ENCODE assay signal across 15 cellular contexts in genomic region chr5:132267166-132267739, GRCh38. TPM values are rescaled to one million over a fixed set of nuclear protein-coding genes. Genes with fewer than 3 reads are reported as not detected.
DNase-seq lines count a peak whose midpoint lies in the region; ATAC-seq and TF ChIP-seq lines count a peak whose summit lies in the region.
"Had no signal": no experiment of that assay in that cellular context is flagged by ENCODE, and none has a peak within 500 bp of the region (broad histone marks: within the 10 kb centered on the region; RNA-seq: fewer than 3 reads in every experiment).

No MANE protein-coding gene starts in this region.

- H4K91ac ChIP-seq in IMR-90 (ENCODE audit: insufficient read depth, low read depth, low read length), result no peak overlapping the region

- H3K36me3 Mint-ChIP-seq in activated naive CD8-positive, alpha-beta T cell treated with anti-CD3 and anti-CD28 coated beads for 36 hours, result no peaks in the 10 kb centered on the region
- H3K36me3 Mint-ChIP-seq: activated naive CD8-positive, alpha-beta T cell had no signal

- H3K27me3 ChIP-seq in IMR-90 (ENCODE audit: control insufficient read depth, insufficient read depth, low read length) (no peaks in the 10 kb centered on the region), gastroesophageal sphincter (no peaks in the 10 kb centered on the region), stomach (no peaks in the 10 kb centered on the region)
- H3K27me3 ChIP-seq: heart left ventricle had no signal

- in situ Hi-C loops in IMR-90 (cut with MboI; ENCODE audit: low sequenced_read_pairs), result no loop called here

- CTCF ChIA-PET in IMR-90 (lab: Yijun Ruan, JAX), result interaction anchor here (0.6 kb wide), 1 partner anchor 51 kb away, joined by 5 read pairs; no protein-coding TSS in a partner anchor

- no peak overlapping the region for H2AK9ac ChIP-seq in IMR-90 (replicated peaks; ENCODE audit: low read depth, low read length, poor library complexity)

- H3K4ac ChIP-seq in IMR-90 (ENCODE audit: low read depth, low read length), result no peak overlapping the region; the same call in 1 of the 2 replicates

- peak overlapping the region; percentile 11 for H2AFZ ChIP-seq in IMR-90 (replicated peaks; ENCODE audit: low read length, poor library complexity)
- H2AFZ ChIP-seq: PC-9 had no signal

- no peak overlapping the region for H4K8ac ChIP-seq in IMR-90 (ENCODE audit: low read depth in 2 of 2, low read length in 2 of 2)

- no peak overlapping the region for H3K23ac ChIP-seq in IMR-90 (ENCODE audit: low read depth, low read length)

- ATAC-seq in IMR-90 (ENCODE audit: low read depth), result no peak
- ATAC-seq in gastroesophageal sphincter, result no peak
- ATAC-seq in HG03097 (IDR thresholded peaks at IDR 0.05; ENCODE audit: low FRiP score, unreplicated experiment), result no peak
- ATAC-seq: heart left ventricle had no signal

- H4K20me1 ChIP-seq in IMR-90 (ENCODE audit: insufficient read depth, low read length), result peaks cover 12% of the 10 kb centered on the region

- no TSS peak for BruUV-seq in IMR-90 (replicated peaks; lab: Mats Ljungman, UMichigan)

- intact Hi-C loops in IMR-90 (cut with micrococcal nuclease) (no loop called here), stomach (cut with DNase I; ENCODE audit: low total_unique reads) (no loop called here)

- H2BK15ac ChIP-seq in IMR-90 (ENCODE audit: low read depth, low read length), result 0 out of 3 replicates have a peak overlapping the region, but pooled peaks have one; percentile 20

- no peak overlapping the region for H3K14ac ChIP-seq in IMR-90 (replicated peaks; ENCODE audit: low read depth, low read length)

- H3K4me3 ChIP-seq in IMR-90 (ENCODE audit: insufficient read depth, low read depth, low read length) (no peak overlapping the region), gastroesophageal sphincter (no peak overlapping the region), stomach (no peak overlapping the region)
- H3K4me3 ChIP-seq: BLaER1 treated with 17β-estradiol and CSF1 and Interleukin-3, amounts not matched to agents 10 nM and 100 nM; heart left ventricle; PC-9 had no signal

- no peak for TF ChIP-seq RAD21 in IMR-90 (IDR thresholded peaks at IDR 0.05; ENCODE audit: low read length)

- no peaks in the 10 kb centered on the region for H3K9me3 Mint-ChIP-seq in activated naive CD8-positive, alpha-beta T cell treated with anti-CD3 and anti-CD28 coated beads for 36 hours

- TF ChIP-seq POLR2A in IMR-90 (IDR thresholded peaks at IDR 0.05; ENCODE audit: low read depth, low read length) (no peak), gastroesophageal sphincter (IDR thresholded peaks at IDR 0.05) (no peak), stomach (IDR thresholded peaks at IDR 0.05) (no peak)

- H3K9ac ChIP-seq in IMR-90 (ENCODE audit: low read depth, low read length), result no peak overlapping the region
- H3K9ac ChIP-seq: BLaER1 treated with 17β-estradiol and CSF1 and Interleukin-3, amounts not matched to agents 10 nM and 100 nM had no signal

- no peak overlapping the region for H3K56ac ChIP-seq in IMR-90 (ENCODE audit: extremely low read depth, insufficient read depth, low read length)

- no peak overlapping the region for H3K4me3 Mint-ChIP-seq in activated naive CD8-positive, alpha-beta T cell treated with anti-CD3 and anti-CD28 coated beads for 36 hours
- H3K4me3 Mint-ChIP-seq: activated naive CD8-positive, alpha-beta T cell had no signal

- no peak overlapping the region for H4K5ac ChIP-seq in IMR-90 (ENCODE audit: low read depth, low read length)

- H3K27me3 Mint-ChIP-seq in activated naive CD8-positive, alpha-beta T cell treated with anti-CD3 and anti-CD28 coated beads for 36 hours, result no peaks in the 10 kb centered on the region
- H3K27me3 Mint-ChIP-seq: activated naive CD8-positive, alpha-beta T cell had no signal

- H3K27ac ChIP-seq in IMR-90 (ENCODE audit: insufficient read depth, low read length) (no peak overlapping the region), gastroesophageal sphincter (peak overlapping the region in 3 of 4 donors; percentile 98 to 99 (median 98)), stomach (peak overlapping the region in 3 of 5 donors; percentile 22 to 97 (median 95))
- H3K27ac ChIP-seq: BLaER1 treated with 17β-estradiol and CSF1 and Interleukin-3, amounts not matched to agents 10 nM and 100 nM; VCaP had no signal

- no peak overlapping the region; the same call in 1 of the 2 replicates for H2BK120ac ChIP-seq in IMR-90 (ENCODE audit: low read depth, low read length)

- TF ChIP-seq CTCF in IMR-90 (conservative IDR thresholded peaks at IDR 0.05; ENCODE audit: low read depth, low read length) (no peak), gastroesophageal sphincter (IDR thresholded peaks at IDR 0.05) (no peak), stomach (IDR thresholded peaks at IDR 0.05) (no peak)

- H2BK20ac ChIP-seq in IMR-90 (ENCODE audit: low read depth, low read length), result no peak overlapping the region

- H2BK5ac ChIP-seq in IMR-90 (ENCODE audit: low read depth, low read length, poor library complexity, severe bottlenecking), result peak overlapping the region; percentile 15

- H3K36me3 ChIP-seq in IMR-90 (ENCODE audit: control insufficient read depth, insufficient read depth, low read length) (peaks cover 66% of the 10 kb centered on the region), gastroesophageal sphincter (peaks cover 0 to 77% of the 10 kb centered on the region in 2 donors), stomach (peaks cover 4 to 54% (median 24%) of the 10 kb centered on the region in 4 donors)
- H3K36me3 ChIP-seq: BLaER1 treated with 17β-estradiol and CSF1 and Interleukin-3, amounts not matched to agents 10 nM and 100 nM had no signal

- H3K9me3 ChIP-seq in IMR-90 (ENCODE audit: control insufficient read depth, insufficient read depth, low read length) (no peaks in the 10 kb centered on the region), gastroesophageal sphincter (no peaks in the 10 kb centered on the region), stomach (no peaks in the 10 kb centered on the region)
- H3K9me3 ChIP-seq: BLaER1 treated with 17β-estradiol and CSF1 and Interleukin-3, amounts not matched to agents 10 nM and 100 nM; heart left ventricle had no signal

- DNase-seq in IMR-90 (no peak), stomach (no peak), GOT3 (lab: John Stamatoyannopoulos, UW) (no peak), germinal center (ENCODE audit: low spot score) (no peak)
- no peak for DNase-seq in activated naive CD8-positive, alpha-beta T cell treated with anti-CD3 and anti-CD28 coated beads for 36 hours
- DNase-seq: DMS79, NCI-H2029 treated with DMSO at 0.1 percent for 48 hours, NCI-H510A treated with DMSO at 0.1 percent for 48 hours, PC-9 had no signal

- no peak for TF ChIP-seq EP300 in gastroesophageal sphincter (IDR thresholded peaks at IDR 0.05)
- no peak for TF ChIP-seq EP300 in stomach (IDR thresholded peaks at IDR 0.05)

- dilution Hi-C loops in IMR-90 (cut with HindIII; ENCODE audit: low sequenced_read_pairs, unreplicated experiment), result no loop called here

- peaks cover 57% of the 10 kb centered on the region for H3K4me1 ChIP-seq in IMR-90 (ENCODE audit: control insufficient read depth, insufficient read depth, low read length)
- peaks cover 0 to 89% (median 51%) of the 10 kb centered on the region in 3 donors for H3K4me1 ChIP-seq in gastroesophageal sphincter
- peaks cover 9 to 66% (median 37%) of the 10 kb centered on the region in 4 donors for H3K4me1 ChIP-seq in stomach

- peaks cover 21 to 78% of the 10 kb centered on the region in 2 experiments for H3K79me1 ChIP-seq in IMR-90 (ENCODE audit: low read depth in 1 of 2, low read length in 2 of 2)

- no peak overlapping the region for H3K18ac ChIP-seq in IMR-90 (ENCODE audit: low read depth, low read length)

- H3K9me1 ChIP-seq in IMR-90 (ENCODE audit: insufficient read depth, low read length), result peaks cover 74% of the 10 kb centered on the region

- H3K4me2 ChIP-seq in IMR-90 (ENCODE audit: low read depth, low read length), result no peak overlapping the region
- H3K4me2 ChIP-seq: BLaER1 treated with 17β-estradiol and CSF1 and Interleukin-3, amounts not matched to agents 10 nM and 100 nM had no signal

- peak overlapping the region; percentile 58 for H2AK5ac ChIP-seq in IMR-90 (ENCODE audit: low read depth, low read length)

- peaks cover 30% of the 10 kb centered on the region for H3K4me1 Mint-ChIP-seq in activated naive CD8-positive, alpha-beta T cell treated with anti-CD3 and anti-CD28 coated beads for 36 hours

- H3K27ac Mint-ChIP-seq in activated naive CD8-positive, alpha-beta T cell treated with anti-CD3 and anti-CD28 coated beads for 36 hours, result peak overlapping the region; percentile 46
- H3K27ac Mint-ChIP-seq: activated naive CD8-positive, alpha-beta T cell had no signal

- POLR2A ChIA-PET in IMR-90 (lab: Charles Lee; ENCODE audit: unreplicated experiment), result no interaction called here

TF ChIP-seq in IMR-90, 13 proteins besides CTCF, POLR2A, EP300 and RAD21 (continues in another document):
- TF ChIP-seq SMC3 (IDR thresholded peaks at IDR 0.05; ENCODE audit: low read depth, low read length), result no peak

RNA-seq across cellular contexts. Expression of gene PDLIM4, which starts 9.8 kb away (rescaled TPM):
- total RNA-seq in IMR-90 (2012; rRNA removed) (61.1 and 97.5 TPM in 2 replicates), gastroesophageal sphincter (100 to 1,000 TPM in 1 of 4 donors, 10 to 100 TPM in 3; 75.0 to 200 (median 92.7) TPM), stomach (10 to 100 TPM in 4 of 5 donors, not detected in 1; 13.9 to 37.8 (median 25.4) TPM)
- polyA plus RNA-seq in IMR-90 (2012; rRNA removed) (214 and 225 TPM in 2 replicates), stomach (10 to 100 TPM; 11.2 to 52.4 (median 16.1) TPM)
- 62.0 and 132 TPM in 2 replicates for polyA plus RNA-seq in IMR-90 (2012; cell fraction: cytosol; rRNA removed)
- polyA plus RNA-seq in IMR-90 (2012; cell fraction: nucleus; rRNA removed; ENCODE audit: low replicate concordance), result 199 and 416 TPM in 2 replicates
- under 1 TPM in 1 of 2 experiments, not detected in 1; 0.31 TPM for total RNA-seq in activated naive CD8-positive, alpha-beta T cell treated with anti-CD3 and anti-CD28 coated beads for 36 hours

RNA-seq across cellular contexts. Expression of gene SLC22A4, which starts 26.9 kb away (rescaled TPM):
- 2.8 and 3.2 TPM in 2 replicates for total RNA-seq in IMR-90 (2012; rRNA removed)
- 2.5 and 2.6 TPM in 2 replicates for polyA plus RNA-seq in IMR-90 (2012; rRNA removed)
- 1.2 and 2.1 TPM in 2 replicates for polyA plus RNA-seq in IMR-90 (2012; cell fraction: cytosol; rRNA removed)
- polyA plus RNA-seq in IMR-90 (2012; cell fraction: nucleus; rRNA removed; ENCODE audit: low replicate concordance), result 7.0 and 12.7 TPM in 2 replicates
- 1 to 10 TPM in 1 of 2 experiments, under 1 TPM in 1; 0.95 to 1.3 TPM for total RNA-seq in activated naive CD8-positive, alpha-beta T cell treated with anti-CD3 and anti-CD28 coated beads for 36 hours
- total RNA-seq in gastroesophageal sphincter, result 1 to 10 TPM in 1 of 4 donors, under 1 TPM in 3; 0.25 to 1.1 (median 0.61) TPM
- 10 to 100 TPM in 1 of 5 donors, 1 to 10 TPM in 1, under 1 TPM in 1, not detected in 2; 0.37 to 24.5 (median 6.1) TPM for total RNA-seq in stomach
- polyA plus RNA-seq in stomach, result under 1 TPM; 0.31 to 0.61 (median 0.45) TPM

RNA-seq across cellular contexts. Expression of gene P4HA2, which starts 39.6 kb away (rescaled TPM):
- total RNA-seq in IMR-90 (2012; rRNA removed) (190 and 225 TPM in 2 replicates), gastroesophageal sphincter (10 to 100 TPM; 32.8 to 48.7 (median 37.6) TPM), stomach (100 to 1,000 TPM in 1 of 5 donors, 10 to 100 TPM in 4; 18.7 to 109 (median 37.9) TPM)
- polyA plus RNA-seq in IMR-90 (2012; rRNA removed) (184 and 186 TPM in 2 replicates), stomach (10 to 100 TPM in 2 of 3 donors, 1 to 10 TPM in 1; 9.0 to 21.2 (median 20.4) TPM)
- polyA plus RNA-seq in IMR-90 (2012; cell fraction: cytosol; rRNA removed), result 144 and 191 TPM in 2 replicates
- 99.1 and 183 TPM in 2 replicates for polyA plus RNA-seq in IMR-90 (2012; cell fraction: nucleus; rRNA removed; ENCODE audit: low replicate concordance)
- 1 to 10 TPM; 8.1 to 8.7 TPM for total RNA-seq in activated naive CD8-positive, alpha-beta T cell treated with anti-CD3 and anti-CD28 coated beads for 36 hours
